In the genomic region with DNA sequence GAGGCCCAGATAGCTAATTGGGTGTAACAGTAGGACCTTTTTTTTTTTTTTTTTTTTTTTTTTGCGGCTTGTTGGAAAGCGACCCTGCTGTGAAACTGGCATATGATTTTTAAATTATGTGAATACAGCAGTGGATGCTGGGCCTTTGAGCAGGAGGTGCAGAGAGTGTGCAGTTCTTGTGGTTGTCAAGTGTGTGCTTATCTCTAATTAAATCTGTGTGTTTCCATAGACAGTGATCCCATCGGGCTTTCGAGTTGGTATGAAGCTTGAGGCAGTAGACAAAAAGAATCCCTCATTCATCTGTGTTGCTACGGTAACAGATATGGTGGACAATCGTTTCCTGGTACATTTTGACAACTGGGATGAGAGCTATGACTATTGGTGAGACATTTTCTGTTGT, we compare ENCODE assay signal across 1 cellular context.
TF ChIP-seq lines count a peak whose summit lies in the region.

No MANE protein-coding gene starts in this region.

TF ChIP-seq in SK-N-SH, 30 proteins besides CTCF, POLR2A, EP300 and RAD21 (continued from another document):
- TF ChIP-seq, protein P1, sequence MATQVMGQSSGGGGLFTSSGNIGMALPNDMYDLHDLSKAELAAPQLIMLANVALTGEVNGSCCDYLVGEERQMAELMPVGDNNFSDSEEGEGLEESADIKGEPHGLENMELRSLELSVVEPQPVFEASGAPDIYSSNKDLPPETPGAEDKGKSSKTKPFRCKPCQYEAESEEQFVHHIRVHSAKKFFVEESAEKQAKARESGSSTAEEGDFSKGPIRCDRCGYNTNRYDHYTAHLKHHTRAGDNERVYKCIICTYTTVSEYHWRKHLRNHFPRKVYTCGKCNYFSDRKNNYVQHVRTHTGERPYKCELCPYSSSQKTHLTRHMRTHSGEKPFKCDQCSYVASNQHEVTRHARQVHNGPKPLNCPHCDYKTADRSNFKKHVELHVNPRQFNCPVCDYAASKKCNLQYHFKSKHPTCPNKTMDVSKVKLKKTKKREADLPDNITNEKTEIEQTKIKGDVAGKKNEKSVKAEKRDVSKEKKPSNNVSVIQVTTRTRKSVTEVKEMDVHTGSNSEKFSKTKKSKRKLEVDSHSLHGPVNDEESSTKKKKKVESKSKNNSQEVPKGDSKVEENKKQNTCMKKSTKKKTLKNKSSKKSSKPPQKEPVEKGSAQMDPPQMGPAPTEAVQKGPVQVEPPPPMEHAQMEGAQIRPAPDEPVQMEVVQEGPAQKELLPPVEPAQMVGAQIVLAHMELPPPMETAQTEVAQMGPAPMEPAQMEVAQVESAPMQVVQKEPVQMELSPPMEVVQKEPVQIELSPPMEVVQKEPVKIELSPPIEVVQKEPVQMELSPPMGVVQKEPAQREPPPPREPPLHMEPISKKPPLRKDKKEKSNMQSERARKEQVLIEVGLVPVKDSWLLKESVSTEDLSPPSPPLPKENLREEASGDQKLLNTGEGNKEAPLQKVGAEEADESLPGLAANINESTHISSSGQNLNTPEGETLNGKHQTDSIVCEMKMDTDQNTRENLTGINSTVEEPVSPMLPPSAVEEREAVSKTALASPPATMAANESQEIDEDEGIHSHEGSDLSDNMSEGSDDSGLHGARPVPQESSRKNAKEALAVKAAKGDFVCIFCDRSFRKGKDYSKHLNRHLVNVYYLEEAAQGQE (IDR thresholded peaks at IDR 0.05; ENCODE audit: low read depth, low read length), result no peak
- TF ChIP-seq FOXJ3 (CRISPR knock-in tag; IDR thresholded peaks at IDR 0.05), result no peak
- no peak for TF ChIP-seq MXI1 (IDR thresholded peaks at IDR 0.05; ENCODE audit: low read depth, low read length)
- TF ChIP-seq, protein P2, sequence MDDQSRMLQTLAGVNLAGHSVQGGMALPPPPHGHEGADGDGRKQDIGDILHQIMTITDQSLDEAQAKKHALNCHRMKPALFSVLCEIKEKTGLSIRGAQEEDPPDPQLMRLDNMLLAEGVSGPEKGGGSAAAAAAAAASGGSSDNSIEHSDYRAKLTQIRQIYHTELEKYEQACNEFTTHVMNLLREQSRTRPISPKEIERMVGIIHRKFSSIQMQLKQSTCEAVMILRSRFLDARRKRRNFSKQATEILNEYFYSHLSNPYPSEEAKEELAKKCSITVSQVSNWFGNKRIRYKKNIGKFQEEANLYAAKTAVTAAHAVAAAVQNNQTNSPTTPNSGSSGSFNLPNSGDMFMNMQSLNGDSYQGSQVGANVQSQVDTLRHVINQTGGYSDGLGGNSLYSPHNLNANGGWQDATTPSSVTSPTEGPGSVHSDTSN (IDR thresholded peaks at IDR 0.05), result no peak
- no peak for TF ChIP-seq TCF12 (IDR thresholded peaks at IDR 0.05)
- TF ChIP-seq NFIC (IDR thresholded peaks at IDR 0.05; ENCODE audit: borderline replicate concordance), result no peak
